Comparison of ENCODE assay signal across 17 cellular contexts in genomic region chr2:85276571-85277121, GRCh38. TPM values are rescaled to one million over a fixed set of nuclear protein-coding genes. Genes with fewer than 3 reads are reported as not detected.
DNase-seq lines count a peak whose midpoint lies in the region; ATAC-seq and TF ChIP-seq lines count a peak whose summit lies in the region.
"Had no signal": no experiment of that assay in that cellular context is flagged by ENCODE, and none has a peak within 500 bp of the region (broad histone marks: within the 10 kb centered on the region; RNA-seq: fewer than 3 reads in every experiment).

No MANE protein-coding gene starts in this region.

- no peak for ATAC-seq in T-helper 17 cell
- peak in 3 of 4 donors; percentile 11 to 24 (median 24) for ATAC-seq in heart left ventricle
- ATAC-seq: activated naive CD8-positive, alpha-beta T cell treated with anti-CD3 and anti-CD28 coated beads, Interleukin-2, amount 50 U/mL, for 24 hours; natural killer cell treated with Interleukin-12 subunit alpha and Interleukin-12 subunit beta and Interleukin-15 and Interleukin-18, amount 100 ng/mL, for 72 hours had no signal

- H3K9me3 ChIP-seq in T-helper 17 cell (ENCODE audit: control insufficient read depth, low read length, poor library complexity, severe bottlenecking), result no peaks in the 10 kb centered on the region
- H3K9me3 ChIP-seq in heart left ventricle, result no peaks in the 10 kb centered on the region
- no peaks in the 10 kb centered on the region for H3K9me3 ChIP-seq in osteoblast (ENCODE audit: low read depth, low read length)
- H3K9me3 ChIP-seq in transverse colon, result no peaks in the 10 kb centered on the region
- H3K9me3 ChIP-seq in OCI-LY7 (ENCODE audit: low read length), result no peaks in the 10 kb centered on the region

- peaks cover 0 to 51% (median 29%) of the 10 kb centered on the region in 12 donors for H3K4me1 ChIP-seq in heart left ventricle
- H3K4me1 ChIP-seq in osteoblast (ENCODE audit: insufficient read depth, low read length), result peaks cover 32% of the 10 kb centered on the region
- H3K4me1 ChIP-seq in transverse colon, result peaks cover 0 to 36% (median 14%) of the 10 kb centered on the region in 4 donors
- no peaks in the 10 kb centered on the region for H3K4me1 ChIP-seq in OCI-LY7 (ENCODE audit: insufficient read depth, low read length, poor library complexity, severe bottlenecking)

- H3K4me2 ChIP-seq in osteoblast (ENCODE audit: insufficient read depth, low read length) (peak overlapping the region; percentile 67), OCI-LY7 (ENCODE audit: low read length) (no peak overlapping the region)

- TF ChIP-seq EP300 in transverse colon (IDR thresholded peaks at IDR 0.05; ENCODE audit: low read depth), result no peak

- H3K9me2 ChIP-seq in OCI-LY7 (ENCODE audit: insufficient read depth, low read length), result no peaks in the 10 kb centered on the region

- no peaks in the 10 kb centered on the region for H3K27me3 ChIP-seq in heart left ventricle
- no peaks in the 10 kb centered on the region for H3K27me3 ChIP-seq in osteoblast (ENCODE audit: insufficient read depth, low read length)
- H3K27me3 ChIP-seq in transverse colon, result no peaks in the 10 kb centered on the region

- peaks cover 48% of the 10 kb centered on the region for H3K27me3 Mint-ChIP-seq in T-helper 17 cell
- peaks cover 20% of the 10 kb centered on the region for H3K27me3 Mint-ChIP-seq in activated T-helper 2 cell treated with anti-CD3 and anti-CD28 coated beads, Interferon-gamma antibody, Interleukin-2, Interleukin-4, amounts not matched to agents 10 μg/mL and 5 μg/mL and 100 μg/mL, durations not matched to agents 14 hours and 24 hours and 36 hours (ENCODE audit: low read depth)
- H3K27me3 Mint-ChIP-seq: activated naive CD8-positive, alpha-beta T cell treated with anti-CD3 and anti-CD28 coated beads, Interleukin-2, amount 50 U/mL, for 24 hours had no signal

- WGBS in heart left ventricle, 4 donors, result 48 to 69% (median 66%) methylated on average over 14 of the region's 14 CpGs
- whole genome bisulfite sequencing in transverse colon (ENCODE audit: low coverage in 1 of 2), 2 donors, result 71 to 87% methylated on average over 9 to 14 of the region's 14 CpGs

- H3K36me3 Mint-ChIP-seq in T-helper 17 cell (ENCODE audit: low read depth), result no peaks in the 10 kb centered on the region
- H3K36me3 Mint-ChIP-seq in activated T-helper 2 cell treated with anti-CD3 and anti-CD28 coated beads, Interferon-gamma antibody, Interleukin-2, Interleukin-4, amounts not matched to agents 10 μg/mL and 5 μg/mL and 100 μg/mL, durations not matched to agents 14 hours and 24 hours and 36 hours (ENCODE audit: low read depth), result no peaks in the 10 kb centered on the region
- H3K36me3 Mint-ChIP-seq: natural killer cell treated with Interleukin-12 subunit alpha and Interleukin-12 subunit beta and Interleukin-15 and Interleukin-18, amount 100 ng/mL, for 72 hours had no signal

- H4K20me1 ChIP-seq in osteoblast (ENCODE audit: insufficient read depth, low read length), result no peaks in the 10 kb centered on the region
- H4K20me1 ChIP-seq in OCI-LY7 (ENCODE audit: insufficient read depth, low read length), result no peaks in the 10 kb centered on the region

- H3K4me1 Mint-ChIP-seq in T-helper 17 cell, result no peaks in the 10 kb centered on the region
- H3K4me1 Mint-ChIP-seq in activated T-helper 2 cell treated with anti-CD3 and anti-CD28 coated beads, Interferon-gamma antibody, Interleukin-2, Interleukin-4, amounts not matched to agents 10 μg/mL and 5 μg/mL and 100 μg/mL, durations not matched to agents 14 hours and 24 hours and 36 hours (ENCODE audit: low read depth), result no peaks in the 10 kb centered on the region
- H3K4me1 Mint-ChIP-seq: activated naive CD8-positive, alpha-beta T cell treated with anti-CD3 and anti-CD28 coated beads, Interleukin-2, amount 50 U/mL, for 24 hours had no signal

- H3K79me2 ChIP-seq in osteoblast (ENCODE audit: insufficient read depth, low read length) (peaks cover 7% of the 10 kb centered on the region), OCI-LY7 (ENCODE audit: insufficient read depth, low read depth, low read length) (no peaks in the 10 kb centered on the region)

- no peak overlapping the region for H2AFZ ChIP-seq in osteoblast (ENCODE audit: low read length)
- no peak overlapping the region for H2AFZ ChIP-seq in OCI-LY7 (ENCODE audit: low read length)

- in situ Hi-C loops in transverse colon (cut with MboI; ENCODE audit: low pct_ligation_motif_present in 1 of 4, low pct_unique_long_range_greater_than_20kb in 1 of 4, low sequenced_read_pairs in 3 of 4) (loop anchor here in 2 of 4 donors (25.0 kb wide), 2 partner anchors 139 to 339 kb away; partner anchors contain the start of gene TCF7L1 (in 1 of the 2)), ACHN (cut with HindIII; ENCODE audit: low pct_ligation_motif_present, low pct_unique_long_range_greater_than_20kb, low sequenced_read_pairs) (no loop called here)

- no peak for TF ChIP-seq CTCF in heart left ventricle (IDR thresholded peaks at IDR 0.05)
- no peak for TF ChIP-seq CTCF in osteoblast (IDR thresholded peaks at IDR 0.05; ENCODE audit: extremely low read depth, low read depth, low read length)
- no peak for TF ChIP-seq CTCF in transverse colon (IDR thresholded peaks at IDR 0.05)
- TF ChIP-seq CTCF in OCI-LY7 (conservative IDR thresholded peaks at IDR 0.05; ENCODE audit: low read length), result no peak

- TF ChIP-seq POLR2A in heart left ventricle (IDR thresholded peaks at IDR 0.05) (no peak), transverse colon (IDR thresholded peaks at IDR 0.05) (no peak)

- H3K9me3 Mint-ChIP-seq in activated T-helper 2 cell treated with anti-CD3 and anti-CD28 coated beads, Interferon-gamma antibody, Interleukin-2, Interleukin-4, amounts not matched to agents 10 μg/mL and 5 μg/mL and 100 μg/mL, durations not matched to agents 14 hours and 24 hours and 36 hours, result no peaks in the 10 kb centered on the region
- H3K9me3 Mint-ChIP-seq: activated naive CD8-positive, alpha-beta T cell treated with anti-CD3 and anti-CD28 coated beads, Interleukin-2, amount 50 U/mL, for 24 hours; natural killer cell treated with Interleukin-12 subunit alpha and Interleukin-12 subunit beta and Interleukin-15 and Interleukin-18, amount 100 ng/mL, for 72 hours had no signal

- no TSS peak for BruUV-seq in OCI-LY7 (replicated peaks; lab: Mats Ljungman, UMichigan)

- peak overlapping the region; percentile 71 for H3K27ac Mint-ChIP-seq in T-helper 17 cell
- no peak overlapping the region for H3K27ac Mint-ChIP-seq in activated T-helper 2 cell treated with anti-CD3 and anti-CD28 coated beads, Interferon-gamma antibody, Interleukin-2, Interleukin-4, amounts not matched to agents 10 μg/mL and 5 μg/mL and 100 μg/mL, durations not matched to agents 14 hours and 24 hours and 36 hours
- H3K27ac Mint-ChIP-seq: activated naive CD8-positive, alpha-beta T cell treated with anti-CD3 and anti-CD28 coated beads, Interleukin-2, amount 50 U/mL, for 24 hours; natural killer cell treated with Interleukin-12 subunit alpha and Interleukin-12 subunit beta and Interleukin-15 and Interleukin-18, amount 100 ng/mL, for 72 hours had no signal

- DNase-seq in T-helper 17 cell, result no peak
- DNase-seq in heart left ventricle, result no peak
- DNase-seq in osteoblast (ENCODE audit: insufficient read length, low spot score, missing footprints), result peak; percentile 26
- no peak for DNase-seq in transverse colon
- no peak for DNase-seq in OCI-LY7 (ENCODE audit: low spot score)
- DNase-seq in ACHN, result no peak
- no peak for DNase-seq in NCI-H1092 (lab: John Stamatoyannopoulos, UW)
- DNase-seq in activated T-helper 2 cell treated with anti-CD3 and anti-CD28 coated beads, Interferon-gamma antibody, Interleukin-2, Interleukin-4, amounts not matched to agents 10 μg/mL and 5 μg/mL and 100 μg/mL, durations not matched to agents 14 hours and 24 hours and 36 hours (ENCODE audit: low spot score), result no peak
- DNase-seq: activated CD8-positive, alpha-beta memory T cell treated with anti-CD3 and anti-CD28 coated beads, Interleukin-2, amount 50 U/mL, for 48 hours; activated naive CD8-positive, alpha-beta T cell treated with anti-CD3 and anti-CD28 coated beads, Interleukin-2, amount 50 U/mL, for 24 hours; cortex of kidney; Karpas-422; NCI-H1930; NCI-H82; stimulated activated CD4-positive, alpha-beta T cell treated with anti-CD3 and anti-CD28 coated beads, Interleukin-15, amount 100 ng/mL, for 24 hours; stimulated activated CD8-positive, alpha-beta memory T cell treated with anti-CD3 and anti-CD28 coated beads, Interleukin-4, amount 100 ng/mL, for 48 hours had no signal

- H3K27ac ChIP-seq in heart left ventricle (peak overlapping the region; percentile 61 to 83 (median 74)), osteoblast (ENCODE audit: low read depth, low read length) (peak overlapping the region; percentile 15), transverse colon (peak overlapping the region; percentile 30 to 70 (median 57)), OCI-LY7 (ENCODE audit: low read depth, low read length, poor library complexity, severe bottlenecking) (no peak overlapping the region)

- POLR2A ChIA-PET in OCI-LY7 (lab: Charles Lee), result no interaction called here

- no peak overlapping the region for H3K4me3 Mint-ChIP-seq in T-helper 17 cell
- no peak overlapping the region for H3K4me3 Mint-ChIP-seq in activated T-helper 2 cell treated with anti-CD3 and anti-CD28 coated beads, Interferon-gamma antibody, Interleukin-2, Interleukin-4, amounts not matched to agents 10 μg/mL and 5 μg/mL and 100 μg/mL, durations not matched to agents 14 hours and 24 hours and 36 hours (ENCODE audit: low read depth)
- H3K4me3 Mint-ChIP-seq: activated naive CD8-positive, alpha-beta T cell treated with anti-CD3 and anti-CD28 coated beads, Interleukin-2, amount 50 U/mL, for 24 hours; natural killer cell treated with Interleukin-12 subunit alpha and Interleukin-12 subunit beta and Interleukin-15 and Interleukin-18, amount 100 ng/mL, for 72 hours had no signal

- intact Hi-C loops in heart left ventricle (cut with DNase I), result no loop called here
- intact Hi-C loops in transverse colon (cut with DNase I; ENCODE audit: low total_unique reads), result no loop called here
- intact Hi-C loops in OCI-LY7 (cut with micrococcal nuclease; ENCODE audit: unreplicated experiment), result no loop called here
- intact Hi-C loops in activated T-helper 2 cell treated with anti-CD3 and anti-CD28 coated beads, Interferon-gamma antibody, Interleukin-2, Interleukin-4, amounts not matched to agents 10 μg/mL and 5 μg/mL and 100 μg/mL, durations not matched to agents 14 hours and 24 hours and 36 hours (cut with micrococcal nuclease), result no loop called here

- CTCF ChIA-PET in OCI-LY7 (lab: Charles Lee; ENCODE audit: unreplicated experiment), result no interaction called here

- H3K4me3 ChIP-seq in heart left ventricle, result peak overlapping the region in 8 of 12 donors; percentile 3 to 46 (median 25)
- peak overlapping the region; percentile 52 for H3K4me3 ChIP-seq in osteoblast (ENCODE audit: insufficient read depth, low read length)
- H3K4me3 ChIP-seq in transverse colon, result no peak overlapping the region
- no peak overlapping the region for H3K4me3 ChIP-seq in OCI-LY7 (ENCODE audit: low read depth, low read length, poor library complexity, severe bottlenecking)

- H3K36me3 ChIP-seq in heart left ventricle, result no peaks in the 10 kb centered on the region
- no peaks in the 10 kb centered on the region for H3K36me3 ChIP-seq in osteoblast (ENCODE audit: insufficient read depth, low read length)
- H3K36me3 ChIP-seq in transverse colon, result no peaks in the 10 kb centered on the region
- H3K36me3 ChIP-seq in OCI-LY7 (ENCODE audit: insufficient read depth, low read length), result no peaks in the 10 kb centered on the region

RNA-seq across cellular contexts. Expression of gene TGOLN2, which starts 51.1 kb away (rescaled TPM):
- total RNA-seq in T-helper 17 cell (100 to 1,000 TPM; 122 to 125 TPM), heart left ventricle (100 to 1,000 TPM in 2 of 9 donors, 10 to 100 TPM in 7; 70.7 to 130 (median 83.5) TPM), osteoblast (124 and 129 TPM in 2 replicates), transverse colon (100 to 1,000 TPM; 113 to 234 (median 232) TPM), OCI-LY7 (2022) (76.9 and 86.6 TPM in 2 replicates)
- 10 to 100 TPM; 15.5 to 57.3 TPM for polyA plus RNA-seq in heart left ventricle
- total RNA-seq in OCI-LY7 (2014; rRNA removed; shearing (Covaris generic)), result 74.4 and 78.6 TPM in 2 replicates
- 94.0 and 96.5 TPM in 2 replicates for total RNA-seq in activated T-helper 2 cell treated with anti-CD3 and anti-CD28 coated beads, Interferon-gamma antibody, Interleukin-2, Interleukin-4, amounts not matched to agents 10 μg/mL and 5 μg/mL and 100 μg/mL, durations not matched to agents 14 hours and 24 hours and 36 hours

Comparison
In these comparisons a context has a peak if more than half of its experiments do, and no peak if none do; other contexts are left out.
1. H3K4me3 ChIP-seq: peak in heart left ventricle (8 of 12) and osteoblast (single experiment); none in transverse colon (0 of 4) and OCI-LY7 (single experiment).